ENCODE assay signal across 8 cellular contexts in genomic region chr3:130739848-130740247, GRCh38.
"Had no signal": no experiment of that assay in that cellular context is flagged by ENCODE, and none has a peak within 500 bp of the region (broad histone marks: within the 10 kb centered on the region; RNA-seq: fewer than 3 reads in every experiment).

No MANE protein-coding gene starts in this region.

- DNase-seq: GDM1, GF-D8 had no signal

- ATAC-seq: GM12878 had no signal

- FAIRE-seq: G401.6, GM12878, GM12891, GM12892, GM18507, GM19239 had no signal

- H3K4me3 ChIP-seq: GM12878 had no signal
